In the genomic region with DNA sequence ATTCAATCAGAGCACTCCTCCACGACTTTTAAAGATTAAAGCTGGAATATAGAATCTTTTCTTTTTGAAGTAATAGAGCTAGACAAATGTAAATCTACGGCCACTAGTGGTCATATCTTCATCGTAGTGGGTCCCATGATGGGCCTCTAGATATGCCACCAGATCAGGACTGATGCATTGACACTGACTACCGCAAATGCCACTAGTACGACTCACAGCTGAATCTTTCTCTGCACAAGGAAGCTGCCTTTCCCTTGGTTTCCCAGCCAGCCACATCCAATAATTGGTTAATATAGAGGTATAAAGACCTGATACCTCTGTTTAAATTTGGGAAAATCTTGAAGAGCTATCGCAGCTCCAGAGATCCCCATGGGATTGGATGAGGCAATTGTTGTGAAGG, we compare ENCODE assay signal across 1 cellular context.
TF ChIP-seq lines count a peak whose summit lies in the region.

No MANE protein-coding gene starts in this region.

TF ChIP-seq in IMR-90, 13 proteins besides CTCF, POLR2A, EP300 and RAD21:
- TF ChIP-seq, protein P1, sequence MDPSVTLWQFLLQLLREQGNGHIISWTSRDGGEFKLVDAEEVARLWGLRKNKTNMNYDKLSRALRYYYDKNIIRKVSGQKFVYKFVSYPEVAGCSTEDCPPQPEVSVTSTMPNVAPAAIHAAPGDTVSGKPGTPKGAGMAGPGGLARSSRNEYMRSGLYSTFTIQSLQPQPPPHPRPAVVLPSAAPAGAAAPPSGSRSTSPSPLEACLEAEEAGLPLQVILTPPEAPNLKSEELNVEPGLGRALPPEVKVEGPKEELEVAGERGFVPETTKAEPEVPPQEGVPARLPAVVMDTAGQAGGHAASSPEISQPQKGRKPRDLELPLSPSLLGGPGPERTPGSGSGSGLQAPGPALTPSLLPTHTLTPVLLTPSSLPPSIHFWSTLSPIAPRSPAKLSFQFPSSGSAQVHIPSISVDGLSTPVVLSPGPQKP (IDR thresholded peaks at IDR 0.05; ENCODE audit: borderline replicate concordance, low read depth, low read length), result no peak
- TF ChIP-seq CHD1 (IDR thresholded peaks at IDR 0.05; ENCODE audit: low read depth, low read length) (no peak), MAFK (IDR thresholded peaks at IDR 0.05; ENCODE audit: low read depth, low read length) (no peak), SMC3 (IDR thresholded peaks at IDR 0.05; ENCODE audit: low read depth, low read length) (no peak), MAZ (IDR thresholded peaks at IDR 0.05; ENCODE audit: borderline replicate concordance, low read depth, low read length) (no peak), BHLHE40 (IDR thresholded peaks at IDR 0.05; ENCODE audit: low read depth, low read length) (no peak), NFE2L2 (IDR thresholded peaks at IDR 0.05; ENCODE audit: low read depth, low read length) (no peak), FOS (IDR thresholded peaks at IDR 0.05; ENCODE audit: low read depth, low read length) (no peak), RCOR1 (IDR thresholded peaks at IDR 0.05; ENCODE audit: insufficient replicate concordance, low read length) (no peak), CEBPB (IDR thresholded peaks at IDR 0.05; ENCODE audit: low read depth, low read length) (no peak), RFX5 (IDR thresholded peaks at IDR 0.05; ENCODE audit: low read depth, low read length) (no peak), MXI1 (IDR thresholded peaks at IDR 0.05; ENCODE audit: borderline replicate concordance, low read depth, low read length) (no peak)
- TF ChIP-seq, protein P2, sequence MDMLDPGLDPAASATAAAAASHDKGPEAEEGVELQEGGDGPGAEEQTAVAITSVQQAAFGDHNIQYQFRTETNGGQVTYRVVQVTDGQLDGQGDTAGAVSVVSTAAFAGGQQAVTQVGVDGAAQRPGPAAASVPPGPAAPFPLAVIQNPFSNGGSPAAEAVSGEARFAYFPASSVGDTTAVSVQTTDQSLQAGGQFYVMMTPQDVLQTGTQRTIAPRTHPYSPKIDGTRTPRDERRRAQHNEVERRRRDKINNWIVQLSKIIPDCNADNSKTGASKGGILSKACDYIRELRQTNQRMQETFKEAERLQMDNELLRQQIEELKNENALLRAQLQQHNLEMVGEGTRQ (IDR thresholded peaks at IDR 0.05; ENCODE audit: low read depth, low read length), result no peak
